8 cellular contexts compared by ENCODE assay signal in genomic region chr3:182979103-182979697, GRCh38. TPM values are rescaled to one million over a fixed set of nuclear protein-coding genes. Genes with fewer than 3 reads are reported as not detected.
DNase-seq lines count a peak whose midpoint lies in the region; ATAC-seq lines count a peak whose summit lies in the region.

No MANE protein-coding gene starts in this region.

- ATAC-seq in T-cell (replicated peaks in 1 of 4) (no peak), GM18502 (IDR thresholded peaks at IDR 0.05; ENCODE audit: poor library complexity, unreplicated experiment) (no peak)

- H3K27me3 Mint-ChIP-seq in activated naive CD4-positive, alpha-beta T cell treated with anti-CD3 and anti-CD28 coated beads, Interleukin-2, amount 50 U/mL, for 24 hours = no peaks in the 10 kb centered on the region
- no peaks in the 10 kb centered on the region for H3K27me3 Mint-ChIP-seq in T-cell

- peaks cover 43% of the 10 kb centered on the region for H3K4me1 Mint-ChIP-seq in activated naive CD4-positive, alpha-beta T cell treated with anti-CD3 and anti-CD28 coated beads, Interleukin-2, amount 50 U/mL, for 24 hours
- peaks cover 38 to 43% (median 43%) of the 10 kb centered on the region in 3 donors for H3K4me1 Mint-ChIP-seq in T-cell

- POLR2A ChIA-PET in T-cell (lab: Charles Lee) = no interaction called here

- H3K36me3 Mint-ChIP-seq in activated naive CD4-positive, alpha-beta T cell treated with anti-CD3 and anti-CD28 coated beads, Interleukin-2, amount 50 U/mL, for 24 hours = no peaks in the 10 kb centered on the region
- no peaks in the 10 kb centered on the region for H3K36me3 Mint-ChIP-seq in T-cell

- no peaks in the 10 kb centered on the region for H3K9me3 Mint-ChIP-seq in activated naive CD4-positive, alpha-beta T cell treated with anti-CD3 and anti-CD28 coated beads, Interleukin-2, amount 50 U/mL, for 24 hours
- no peaks in the 10 kb centered on the region for H3K9me3 Mint-ChIP-seq in T-cell

- CTCF ChIA-PET in T-cell (lab: Charles Lee) = interaction anchor here in 1 of 2 donors (0.6 kb wide), 1 partner anchor 719 kb away, joined by 3 read pairs; the partner anchor contains the start of gene YEATS2

- H3K4me3 Mint-ChIP-seq in activated naive CD4-positive, alpha-beta T cell treated with anti-CD3 and anti-CD28 coated beads, Interleukin-2, amount 50 U/mL, for 24 hours = peak overlapping the region; percentile 94
- peak overlapping the region in 2 of 3 donors; percentile 85 to 89 for H3K4me3 Mint-ChIP-seq in T-cell

- no peak for DNase-seq in activated naive CD4-positive, alpha-beta T cell (lab: John Stamatoyannopoulos, UW)
- no peak for DNase-seq in T-cell
- peak; percentile 35 for DNase-seq in foreskin melanocyte
- no peak for DNase-seq in skeletal muscle cell (ENCODE audit: low read depth)
- DNase-seq in activated CD4-positive, CD25-positive, alpha-beta regulatory T cell treated with anti-CD3 and anti-CD28 coated beads, Interleukin-2, amount 50 U/mL, for 72 hours = no peak
- no peak for DNase-seq in putamen (ENCODE audit: low spot score)

- peak overlapping the region; percentile 96 for H3K27ac Mint-ChIP-seq in activated naive CD4-positive, alpha-beta T cell treated with anti-CD3 and anti-CD28 coated beads, Interleukin-2, amount 50 U/mL, for 24 hours
- peak overlapping the region; percentile 82 to 83 for H3K27ac Mint-ChIP-seq in T-cell

- peak overlapping the region; percentile 88 for H3K4me3 ChIP-seq in skeletal muscle cell (ENCODE audit: low read depth, low read length)

RNA-seq across cellular contexts. Expression of gene DCUN1D1, which starts 1.1 kb away (rescaled TPM):
- total RNA-seq in T-cell = 10 to 100 TPM; 29.2 to 38.3 (median 33.2) TPM
